8 cellular contexts compared by ENCODE assay signal in genomic region chr6:158183174-158183972, GRCh38. TPM values are rescaled to one million over a fixed set of nuclear protein-coding genes. Genes with fewer than 3 reads are reported as not detected.
DNase-seq lines count a peak whose midpoint lies in the region; TF ChIP-seq lines count a peak whose summit lies in the region.
"Not testable (repeated sequence)": the region's sequence is repeated elsewhere in the genome, so short reads cannot be mapped to it uniquely, and the experiment has no call there.

No MANE protein-coding gene starts in this region.

- not testable (repeated sequence) for H3K23ac ChIP-seq in mesendoderm (ENCODE audit: low read length)

- H3K4me3 Mint-ChIP-seq in activated naive CD4-positive, alpha-beta T cell treated with anti-CD3 and anti-CD28 coated beads, Interleukin-2, amount 10 ng/mL, durations not matched to agents 7 days and 5 days; progenitor cell of endocrine pancreas (ENCODE audit: low read depth): not testable (repeated sequence)

- not testable (repeated sequence) for H2AK5ac ChIP-seq in mesendoderm (ENCODE audit: low read length)

- H3K4me3 ChIP-seq in mesendoderm (ENCODE audit: low read length) = not testable (repeated sequence)

- H3K27ac Mint-ChIP-seq in activated naive CD4-positive, alpha-beta T cell treated with anti-CD3 and anti-CD28 coated beads, Interleukin-2, amount 10 ng/mL, durations not matched to agents 7 days and 5 days = peak overlapping the region; percentile 61
- H3K27ac Mint-ChIP-seq in progenitor cell of endocrine pancreas = peak overlapping the region; percentile 24

- H3K36me3 ChIP-seq in mesendoderm (ENCODE audit: control insufficient read depth, insufficient read depth, low read length) = not testable (repeated sequence)

- H3K36me3 Mint-ChIP-seq in activated naive CD4-positive, alpha-beta T cell treated with anti-CD3 and anti-CD28 coated beads, Interleukin-2, amount 10 ng/mL, durations not matched to agents 7 days and 5 days = peaks cover 72% of the 10 kb centered on the region
- peaks cover 66% of the 10 kb centered on the region for H3K36me3 Mint-ChIP-seq in progenitor cell of endocrine pancreas (ENCODE audit: insufficient read depth)

- not testable (repeated sequence) for H3K9ac ChIP-seq in mesendoderm (ENCODE audit: low read length)

- DNase-seq in ELF-1 (ENCODE audit: low read depth, low spot score) = peak; percentile 89
- peak; percentile 30 for DNase-seq in HuH-7 (ENCODE audit: low spot score)
- DNase-seq in NCI-H69 (lab: John Stamatoyannopoulos, UW) = peak; percentile 24
- DNase-seq in activated naive CD4-positive, alpha-beta T cell treated with anti-CD3 and anti-CD28 coated beads, Interleukin-2, amount 10 ng/mL, durations not matched to agents 7 days and 5 days; progenitor cell of endocrine pancreas (ENCODE audit: low spot score, unreplicated experiment): not testable (repeated sequence)
- DNase-seq in ecto neural progenitor cell (ENCODE audit: low spot score) = peak; percentile 56
- DNase-seq in iris pigment epithelial cell (ENCODE audit: low read depth) = peak; percentile 29
- peak; percentile 49 for DNase-seq in mesendoderm

- not testable (repeated sequence) for H3K56ac ChIP-seq in mesendoderm (ENCODE audit: low read length)

- CTCF ChIA-PET in activated naive CD4-positive, alpha-beta T cell treated with anti-CD3 and anti-CD28 coated beads, Interleukin-2, amount 10 ng/mL, durations not matched to agents 7 days and 5 days (lab: Charles Lee) = interaction anchor here (0.9 kb wide), 1 partner anchor 16 kb away, joined by 3 read pairs; no protein-coding TSS in a partner anchor

- not testable (repeated sequence) for H2BK120ac ChIP-seq in mesendoderm (ENCODE audit: low read depth, low read length)

- not testable (repeated sequence) for H3K4me1 ChIP-seq in mesendoderm (ENCODE audit: control insufficient read depth, low read depth, low read length)

- not testable (repeated sequence) for H4K5ac ChIP-seq in mesendoderm (ENCODE audit: low read length)

- H3K27me3 ChIP-seq in mesendoderm (ENCODE audit: insufficient read depth, low read length, poor library complexity) = not testable (repeated sequence)

- TF ChIP-seq CTCF in progenitor cell of endocrine pancreas (IDR thresholded peaks at IDR 0.05; ENCODE audit: unreplicated experiment) = not testable (repeated sequence)

- not testable (repeated sequence) for H3K27me3 Mint-ChIP-seq in activated naive CD4-positive, alpha-beta T cell treated with anti-CD3 and anti-CD28 coated beads, Interleukin-2, amount 10 ng/mL, durations not matched to agents 7 days and 5 days; progenitor cell of endocrine pancreas

- not testable (repeated sequence) for H2BK15ac ChIP-seq in mesendoderm (replicated peaks; ENCODE audit: low read depth)

- WGBS in mesendoderm (ENCODE audit: extremely low coverage, insufficient coverage, low lambda C conversion rate) = no CpG with 5 or more reads among the region's 16 CpGs

- not testable (repeated sequence) for H3K18ac ChIP-seq in mesendoderm (ENCODE audit: low read length)

- not testable (repeated sequence) for H3K4me2 ChIP-seq in mesendoderm (ENCODE audit: low read length)

- H3K27ac ChIP-seq in mesendoderm (ENCODE audit: low read depth, low read length) = not testable (repeated sequence)

- H2BK5ac ChIP-seq in mesendoderm (ENCODE audit: low read length) = not testable (repeated sequence)

- H3K79me2 ChIP-seq in mesendoderm (ENCODE audit: control insufficient read depth, insufficient read depth, low read length) = not testable (repeated sequence)

- not testable (repeated sequence) for H3K9me3 Mint-ChIP-seq in activated naive CD4-positive, alpha-beta T cell treated with anti-CD3 and anti-CD28 coated beads, Interleukin-2, amount 10 ng/mL, durations not matched to agents 7 days and 5 days
- H3K9me3 Mint-ChIP-seq in progenitor cell of endocrine pancreas (ENCODE audit: low read depth) = peaks cover 44% of the 10 kb centered on the region

- not testable (repeated sequence) for H3K4me1 Mint-ChIP-seq in activated naive CD4-positive, alpha-beta T cell treated with anti-CD3 and anti-CD28 coated beads, Interleukin-2, amount 10 ng/mL, durations not matched to agents 7 days and 5 days; progenitor cell of endocrine pancreas (ENCODE audit: low read depth)

- not testable (repeated sequence) for H4K8ac ChIP-seq in mesendoderm (ENCODE audit: low read depth, low read length)

- H3K79me1 ChIP-seq in mesendoderm (ENCODE audit: low read length) = not testable (repeated sequence)

- not testable (repeated sequence) for H3K4ac ChIP-seq in mesendoderm (ENCODE audit: low read depth, low read length)

RNA-seq across cellular contexts. Expression of gene GTF2H5, which starts 15.2 kb away (rescaled TPM):
- 21.3 TPM for polyA plus RNA-seq in mesendoderm (2013, experiment 1 of 2)
- polyA plus RNA-seq in mesendoderm (2013, experiment 2 of 2) = 20.4 TPM
- 24.9 and 26.6 TPM in 2 replicates for total RNA-seq in progenitor cell of endocrine pancreas

RNA-seq across cellular contexts. Expression of gene SERAC1, which starts 15.3 kb away (rescaled TPM):
- polyA plus RNA-seq in mesendoderm (2013, experiment 1 of 2) = 6.2 TPM
- polyA plus RNA-seq in mesendoderm (2013, experiment 2 of 2) = 6.3 TPM
- 20.0 TPM in 2 replicates for total RNA-seq in progenitor cell of endocrine pancreas
